ENCODE assay signal across 23 cellular contexts in the genomic region with DNA sequence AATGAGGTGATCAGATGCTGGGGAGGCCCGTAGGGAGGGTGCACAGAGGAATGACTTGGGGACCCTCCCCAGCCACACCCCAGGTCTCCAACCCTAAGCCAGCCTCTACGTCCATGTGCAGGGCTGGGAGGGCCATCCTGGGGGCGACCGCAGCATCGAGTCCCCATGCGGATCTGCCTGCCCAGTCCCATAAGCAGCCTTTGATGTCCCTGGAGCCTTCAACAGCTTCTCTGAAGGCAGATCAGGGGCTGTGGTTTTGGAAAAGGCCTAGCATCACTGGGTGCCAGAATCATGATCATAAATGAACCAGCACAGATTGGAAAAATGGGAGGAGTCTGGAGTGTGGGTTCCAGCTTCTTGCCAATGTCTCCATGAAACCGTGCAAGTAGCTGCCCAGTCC. TPM values are rescaled to one million over a fixed set of nuclear protein-coding genes. Genes with fewer than 3 reads are reported as not detected.
DNase-seq lines count a peak whose midpoint lies in the region; ATAC-seq and TF ChIP-seq lines count a peak whose summit lies in the region.
"Had no signal": no experiment of that assay in that cellular context is flagged by ENCODE, and none has a peak within 500 bp of the region (broad histone marks: within the 10 kb centered on the region; RNA-seq: fewer than 3 reads in every experiment).

No MANE protein-coding gene starts in this region.

- DNase-seq in AG20443 (ENCODE audit: low spot score) = peak; percentile 54
- peak; percentile 3 for DNase-seq in MM.1S
- peak; percentile 34 for DNase-seq in choroid plexus epithelial cell (ENCODE audit: low read depth)
- no peak for DNase-seq in osteoblast (ENCODE audit: insufficient read length, low spot score, missing footprints)
- DNase-seq in foreskin keratinocyte = no peak
- DNase-seq in stimulated activated naive CD4-positive, alpha-beta T cell (lab: John Stamatoyannopoulos, UW) = no peak
- DNase-seq in OCI-M1 (lab: John Stamatoyannopoulos, UW) = no peak
- DNase-seq: activated gamma-delta T cell; CD4-positive, alpha-beta T cell; cerebellar nuclear complex; heart left ventricle; lower lobe of right lung; natural killer cell; NCI-H1417 treated with DMSO at 0.1 percent for 48 hours; NCI-H2081 treated with DMSO at 0.1 percent for 48 hours; NCI-H748 treated with DMSO at 0.1 percent for 48 hours; stimulated activated naive CD8-positive, alpha-beta T cell treated with anti-CD3 and anti-CD28 coated beads, Interleukin-15, amount 100 ng/mL, for 72 hours; T-helper 17 cell; trophoblast cell had no signal

- H3K9me2 ChIP-seq in MM.1S (replicated peaks; ENCODE audit: insufficient read depth, low read length) = no peaks in the 10 kb centered on the region

- H3K36me3 ChIP-seq in MM.1S (replicated peaks; ENCODE audit: insufficient read depth, low read length) (no peaks in the 10 kb centered on the region), osteoblast (ENCODE audit: insufficient read depth, low read length) (no peaks in the 10 kb centered on the region)
- H3K36me3 ChIP-seq: heart left ventricle, lower lobe of right lung had no signal

- H2AFZ ChIP-seq in MM.1S (ENCODE audit: low read length) (no peak overlapping the region), osteoblast (ENCODE audit: low read length) (no peak overlapping the region)

- no peaks in the 10 kb centered on the region for H4K20me1 ChIP-seq in MM.1S (ENCODE audit: insufficient read depth, low read length)
- peaks cover 3% of the 10 kb centered on the region for H4K20me1 ChIP-seq in osteoblast (ENCODE audit: insufficient read depth, low read length)

- H3K79me2 ChIP-seq in MM.1S (ENCODE audit: low read length) = peaks cover 93% of the 10 kb centered on the region
- H3K79me2 ChIP-seq in osteoblast (ENCODE audit: insufficient read depth, low read length) = no peaks in the 10 kb centered on the region

- H3K4me3 ChIP-seq in MM.1S (ENCODE audit: low read length) (no peak overlapping the region), choroid plexus epithelial cell (ENCODE audit: low read depth, low read length) (no peak overlapping the region), osteoblast (ENCODE audit: insufficient read depth, low read length) (no peak overlapping the region)
- H3K4me3 ChIP-seq: heart left ventricle, K562, lower lobe of right lung had no signal

- ATAC-seq in foreskin keratinocyte (no peak), HG03196 (IDR thresholded peaks at IDR 0.05; ENCODE audit: unreplicated experiment) (no peak)
- ATAC-seq: heart left ventricle; K562; lower lobe of right lung; natural killer cell; SK-N-SH treated with all-trans-retinoic acid at 6 μM for 48 hours; stimulated activated naive CD8-positive, alpha-beta T cell treated with anti-CD3 and anti-CD28 coated beads, Interleukin-15, amount 100 ng/mL, for 72 hours; T-helper 17 cell had no signal

- no peak overlapping the region for H3K4me2 ChIP-seq in MM.1S (ENCODE audit: low read depth, low read length)
- H3K4me2 ChIP-seq in osteoblast (ENCODE audit: insufficient read depth, low read length) = peak overlapping the region; percentile 13

- H3F3A ChIP-seq in MM.1S (ENCODE audit: insufficient read depth, low read length) = peaks cover 22% of the 10 kb centered on the region

- H3K9me3 ChIP-seq in MM.1S (replicated peaks; ENCODE audit: insufficient read depth, low read length) = no peaks in the 10 kb centered on the region
- no peaks in the 10 kb centered on the region for H3K9me3 ChIP-seq in osteoblast (ENCODE audit: low read depth, low read length)
- H3K9me3 ChIP-seq: heart left ventricle, lower lobe of right lung had no signal

- peaks cover 58% of the 10 kb centered on the region for H3K4me1 ChIP-seq in MM.1S (ENCODE audit: low read length)
- H3K4me1 ChIP-seq in osteoblast (ENCODE audit: insufficient read depth, low read length) = peaks cover 45% of the 10 kb centered on the region
- H3K4me1 ChIP-seq in foreskin keratinocyte = peaks cover 13% of the 10 kb centered on the region

- H3K9ac ChIP-seq in MM.1S (ENCODE audit: low read length) = no peak overlapping the region

- no peak for TF ChIP-seq CTCF in MM.1S (IDR thresholded peaks at IDR 0.05; ENCODE audit: low read length)
- TF ChIP-seq CTCF in choroid plexus epithelial cell (conservative IDR thresholded peaks at IDR 0.05; ENCODE audit: low read depth, low read length) = no peak
- no peak for TF ChIP-seq CTCF in osteoblast (IDR thresholded peaks at IDR 0.05; ENCODE audit: extremely low read depth, low read depth, low read length)
- no peak for TF ChIP-seq CTCF in foreskin keratinocyte (conservative IDR thresholded peaks at IDR 0.05)

- H3K27me3 ChIP-seq in MM.1S (replicated peaks; ENCODE audit: insufficient read depth, low read length) (no peaks in the 10 kb centered on the region), osteoblast (ENCODE audit: insufficient read depth, low read length) (no peaks in the 10 kb centered on the region), foreskin keratinocyte (peaks cover 13% of the 10 kb centered on the region)

- no peak overlapping the region for H3K27ac ChIP-seq in MM.1S (ENCODE audit: low read length)
- peak overlapping the region; percentile 11 for H3K27ac ChIP-seq in osteoblast (ENCODE audit: low read depth, low read length)
- H3K27ac ChIP-seq in foreskin keratinocyte = no peak overlapping the region
- H3K27ac ChIP-seq: heart left ventricle, lower lobe of right lung had no signal

RNA-seq across cellular contexts. Expression of a gene that starts 22.9 kb away (rescaled TPM):
- 0.88 and 1.1 TPM in 2 replicates for total RNA-seq in osteoblast
- 0.14 TPM in 2 replicates for total RNA-seq in foreskin keratinocyte
- polyA plus RNA-seq in foreskin keratinocyte = 0.10 and 0.29 TPM in 2 replicates
- total RNA-seq: K562, skeletal muscle tissue had no signal
- polyA plus RNA-seq: K562 had no signal

Comparison
In these comparisons a context has a peak if more than half of its experiments do, and no peak if none do; other contexts are left out.
1. DNase-seq: peak in AG20443 (single experiment), MM.1S (single experiment) and choroid plexus epithelial cell (single experiment); none in osteoblast (single experiment), foreskin keratinocyte (0 of 2), stimulated activated naive CD4-positive, alpha-beta T cell (0 of 6) and OCI-M1 (single experiment).